ENCODE assay signal across 33 cellular contexts in the genomic region with DNA sequence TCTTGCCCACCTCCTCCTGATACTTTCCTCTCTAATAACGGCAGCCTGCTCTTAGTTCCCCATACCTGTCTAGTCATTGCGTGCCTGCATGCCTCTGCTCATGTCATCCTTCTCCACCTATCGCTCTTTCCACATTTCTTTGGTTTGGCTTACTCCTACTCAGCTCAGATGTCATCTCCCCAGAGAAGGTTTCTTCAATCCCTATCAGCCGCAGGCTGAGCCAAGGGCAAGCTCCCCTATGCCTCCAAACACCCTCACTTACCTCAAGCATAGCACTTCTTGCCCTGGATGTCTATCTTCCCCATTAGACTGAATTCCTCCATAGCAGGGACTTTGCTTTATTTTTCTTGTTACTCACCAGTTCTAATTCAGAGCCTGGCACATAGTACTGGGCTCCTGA. TPM values are rescaled to one million over a fixed set of nuclear protein-coding genes. Genes with fewer than 3 reads are reported as not detected.
"Had no signal": no experiment of that assay in that cellular context is flagged by ENCODE, and none has a peak within 500 bp of the region (broad histone marks: within the 10 kb centered on the region; RNA-seq: fewer than 3 reads in every experiment).

No MANE protein-coding gene starts in this region.

- H3K27ac Mint-ChIP-seq: naive thymus-derived CD4-positive, alpha-beta T cell; natural killer cell; nephron; neural progenitor cell; progenitor cell of endocrine pancreas; stimulated activated memory B cell treated with anti-CD40 and anti-IgM and Interleukin-4, amounts not matched to agents 10 μg/mL and 1 μg/mL and 100 μg/mL, for 72 hours; stimulated activated naive CD8-positive, alpha-beta T cell treated with anti-CD3 and anti-CD28 coated beads, Interleukin-15, amount 100 ng/mL, for 72 hours had no signal

- H2AFZ ChIP-seq: neural progenitor cell, parathyroid adenoma had no signal

- H3K79me2 ChIP-seq: parathyroid adenoma had no signal

- H3K4me3 ChIP-seq: neural progenitor cell, ovary, psoas muscle, right lobe of liver, skin epidermis, smooth muscle cell, spleen, suprapubic skin, testis, thyroid gland, transverse colon, upper lobe of left lung, vagina had no signal

- H3K9me3 ChIP-seq: ovary, psoas muscle, right lobe of liver, spleen, suprapubic skin, testis, thyroid gland, transverse colon, upper lobe of left lung, vagina had no signal

- H3K27ac ChIP-seq: neural progenitor cell, ovary, parathyroid adenoma, psoas muscle, right lobe of liver, skin epidermis, spleen, suprapubic skin, testis, thyroid gland, transverse colon, upper lobe of left lung, vagina had no signal

- FAIRE-seq: urothelium cell line had no signal

- H3K4me3 Mint-ChIP-seq: naive thymus-derived CD4-positive, alpha-beta T cell; natural killer cell; nephron; neural progenitor cell; stimulated activated memory B cell treated with anti-CD40 and anti-IgM and Interleukin-4, amounts not matched to agents 10 μg/mL and 1 μg/mL and 100 μg/mL, for 72 hours; stimulated activated naive CD8-positive, alpha-beta T cell treated with anti-CD3 and anti-CD28 coated beads, Interleukin-15, amount 100 ng/mL, for 72 hours had no signal

- H3K27me3 Mint-ChIP-seq: progenitor cell of endocrine pancreas; stimulated activated memory B cell treated with anti-CD40 and anti-IgM and Interleukin-4, amounts not matched to agents 10 μg/mL and 1 μg/mL and 100 μg/mL, for 72 hours; stimulated activated naive CD8-positive, alpha-beta T cell treated with anti-CD3 and anti-CD28 coated beads, Interleukin-15, amount 100 ng/mL, for 72 hours had no signal

- H3K36me3 Mint-ChIP-seq: naive thymus-derived CD4-positive, alpha-beta T cell; natural killer cell; neural progenitor cell; stimulated activated memory B cell treated with anti-CD40 and anti-IgM and Interleukin-4, amounts not matched to agents 10 μg/mL and 1 μg/mL and 100 μg/mL, for 72 hours had no signal

- H3K9ac ChIP-seq: neural progenitor cell, parathyroid adenoma had no signal

- ATAC-seq: naive thymus-derived CD4-positive, alpha-beta T cell; natural killer cell; psoas muscle; right cardiac atrium; right lobe of liver; stimulated activated memory B cell treated with anti-CD40 and anti-IgM and Interleukin-4, amounts not matched to agents 10 μg/mL and 1 μg/mL and 100 μg/mL, for 72 hours; stimulated activated naive CD8-positive, alpha-beta T cell treated with anti-CD3 and anti-CD28 coated beads, Interleukin-15, amount 100 ng/mL, for 72 hours; stimulated activated naive CD8-positive, alpha-beta T cell treated with anti-CD3 and anti-CD28 coated beads, Interleukin-15, Interleukin-2, amounts not matched to agents 100 U/mL and 50 U/mL, for 24 hours had no signal

- DNase-seq: naive thymus-derived CD4-positive, alpha-beta T cell; natural killer cell; occipital lobe; ovary; posterior cingulate gyrus; psoas muscle; right cardiac atrium; right lobe of liver; spleen; stimulated activated CD4-positive, alpha-beta T cell treated with anti-CD3 and anti-CD28 coated beads, Interleukin-12 subunit alpha, Interleukin-12 subunit beta, amount 100 ng/mL, for 4 hours; stimulated activated CD4-positive, alpha-beta T cell treated with anti-CD3 and anti-CD28 coated beads, Interleukin-1b, Interleukin-23, amount 100 ng/mL, for 48 hours; stimulated activated CD4-positive, alpha-beta T cell treated with anti-CD3 and anti-CD28 coated beads, Interleukin-4, amount 100 ng/mL, for 1 hour; stimulated activated CD4-positive, alpha-beta T cell treated with anti-CD3 and anti-CD28 coated beads, Interleukin-4, amount 100 ng/mL, for 4 hours; stimulated activated CD8-positive, alpha-beta memory T cell treated with anti-CD3 and anti-CD28 coated beads, Interleukin-4, amount 100 ng/mL, for 48 hours; stimulated activated naive CD4-positive, alpha-beta T cell; stimulated activated naive CD8-positive, alpha-beta T cell treated with anti-CD3 and anti-CD28 coated beads, Interleukin-15, amount 100 ng/mL, for 72 hours; stimulated activated naive CD8-positive, alpha-beta T cell treated with anti-CD3 and anti-CD28 coated beads, Interleukin-15, Interleukin-2, amounts not matched to agents 100 U/mL and 50 U/mL, for 24 hours; substantia nigra; testis; thyroid gland; transverse colon; upper lobe of left lung had no signal

- H3K4me1 Mint-ChIP-seq: naive thymus-derived CD4-positive, alpha-beta T cell; natural killer cell; neural progenitor cell; stimulated activated memory B cell treated with anti-CD40 and anti-IgM and Interleukin-4, amounts not matched to agents 10 μg/mL and 1 μg/mL and 100 μg/mL, for 72 hours; stimulated activated naive CD8-positive, alpha-beta T cell treated with anti-CD3 and anti-CD28 coated beads, Interleukin-15, amount 100 ng/mL, for 72 hours had no signal

- H3K9me3 Mint-ChIP-seq: naive thymus-derived CD4-positive, alpha-beta T cell; natural killer cell; nephron; stimulated activated memory B cell treated with anti-CD40 and anti-IgM and Interleukin-4, amounts not matched to agents 10 μg/mL and 1 μg/mL and 100 μg/mL, for 72 hours; stimulated activated naive CD8-positive, alpha-beta T cell treated with anti-CD3 and anti-CD28 coated beads, Interleukin-15, amount 100 ng/mL, for 72 hours had no signal

- H3K36me3 ChIP-seq: neural progenitor cell, ovary, right lobe of liver, spleen, suprapubic skin, thyroid gland, transverse colon, upper lobe of left lung, vagina had no signal

- H3K4me1 ChIP-seq: neural progenitor cell, parathyroid adenoma, psoas muscle, right lobe of liver, spleen, suprapubic skin, testis, thyroid gland, transverse colon, upper lobe of left lung, vagina had no signal

- H3K4me2 ChIP-seq: neural progenitor cell, smooth muscle cell had no signal

- H3K27me3 ChIP-seq: neural progenitor cell, ovary, right lobe of liver, suprapubic skin, testis, thyroid gland, transverse colon, upper lobe of left lung, vagina had no signal

RNA-seq across cellular contexts. Expression of a gene that starts 26.6 kb away (rescaled TPM):
- total RNA-seq: naive thymus-derived CD4-positive, alpha-beta T cell; natural killer cell; occipital lobe; progenitor cell of endocrine pancreas; renal cortical epithelial cell; right cardiac atrium; smooth muscle cell; thyroid gland; transverse colon; upper lobe of left lung; vagina had no signal
- polyA plus RNA-seq: naive thymus-derived CD4-positive, alpha-beta T cell; smooth muscle cell; spleen had no signal
